11 cellular contexts compared by ENCODE assay signal in genomic region chr2:46333912-46334311, GRCh38. TPM values are rescaled to one million over a fixed set of nuclear protein-coding genes. Genes with fewer than 3 reads are reported as not detected.
A peak's percentile ranks its signal among the peaks of the same experiment; 100 is the strongest.
DNase-seq lines count a peak whose midpoint lies in the region; ATAC-seq, FAIRE-seq and TF ChIP-seq lines count a peak whose summit lies in the region.
"Had no signal": no experiment of that assay in that cellular context is flagged by ENCODE, and none has a peak within 500 bp of the region (broad histone marks: within the 10 kb centered on the region; RNA-seq: fewer than 3 reads in every experiment).

No MANE protein-coding gene starts in this region.

- no peak for FAIRE-seq in D721Med (lab: Jason Lieb, UNC)

- BruUV-seq in Caco-2 (replicated peaks; lab: Mats Ljungman, UMichigan): no TSS peak

- CTCF ChIA-PET in Caco-2 (lab: Charles Lee): interaction anchor here (0.6 kb wide), 1 partner anchor 281 kb away, joined by 3 read pairs; no protein-coding TSS in a partner anchor

- TF ChIP-seq EP300 in esophagus muscularis mucosa (IDR thresholded peaks at IDR 0.05): no peak

- H3K27ac Mint-ChIP-seq in Caco-2 (ENCODE audit: unreplicated experiment): peak overlapping the region; percentile 77
- H3K27ac Mint-ChIP-seq: stimulated activated memory B cell treated with anti-CD40 and anti-IgM and Interleukin-4, amounts not matched to agents 10 μg/mL and 1 μg/mL and 100 μg/mL, for 72 hours had no signal

- H3K36me3 ChIP-seq in Caco-2 (ENCODE audit: control insufficient read depth, insufficient read depth, low read length): no peaks in the 10 kb centered on the region
- no peaks in the 10 kb centered on the region for H3K36me3 ChIP-seq in RWPE2 (ENCODE audit: low read depth)
- peaks cover 0 to 4% (median 0%) of the 10 kb centered on the region in 4 donors for H3K36me3 ChIP-seq in esophagus muscularis mucosa

- no peak for TF ChIP-seq POLR2A in esophagus muscularis mucosa (IDR thresholded peaks at IDR 0.05; ENCODE audit: low read depth)

- H3K4me3 ChIP-seq in Caco-2 (ENCODE audit: low read depth, low read length): no peak overlapping the region
- no peak overlapping the region for H3K4me3 ChIP-seq in RWPE2 (ENCODE audit: severe bottlenecking)
- no peak overlapping the region for H3K4me3 ChIP-seq in esophagus muscularis mucosa
- H3K4me3 ChIP-seq in retinal pigment epithelial cell (ENCODE audit: low read length): no peak overlapping the region

- 96% methylated on average over 4 of the region's 4 CpGs for WGBS in esophagus muscularis mucosa

- no peaks in the 10 kb centered on the region for H3K9me3 ChIP-seq in Caco-2
- no peaks in the 10 kb centered on the region for H3K9me3 ChIP-seq in RWPE2 (ENCODE audit: severe bottlenecking)
- H3K9me3 ChIP-seq in esophagus muscularis mucosa: no peaks in the 10 kb centered on the region

- peak overlapping the region; percentile 95 for H3K27ac ChIP-seq in RWPE2 (ENCODE audit: poor library complexity, severe bottlenecking)
- H3K27ac ChIP-seq in esophagus muscularis mucosa (replicated peaks in 1 of 4): peak overlapping the region; percentile 68 to 80 (median 75)

- no peak for DNase-seq in Caco-2
- no peak for DNase-seq in RWPE2 (ENCODE audit: low spot score)
- no peak for DNase-seq in esophagus muscularis mucosa (ENCODE audit: extremely low spot score)
- DNase-seq in retinal pigment epithelial cell (ENCODE audit: low read depth): no peak
- DNase-seq in D721Med (ENCODE audit: insufficient read length, low spot score): no peak
- DNase-seq: activated CD4-positive, alpha-beta T cell treated with anti-CD3 and anti-CD28 coated beads, Interleukin-2, amount 50 U/mL, for 4 hours; GF-D8 had no signal

- H3K4me1 ChIP-seq in Caco-2: peaks cover 61% of the 10 kb centered on the region
- peaks cover 81% of the 10 kb centered on the region for H3K4me1 ChIP-seq in RWPE2 (ENCODE audit: insufficient read depth, poor library complexity, severe bottlenecking)
- peaks cover 95 to 100% (median 99%) of the 10 kb centered on the region in 4 donors for H3K4me1 ChIP-seq in esophagus muscularis mucosa

- no peaks in the 10 kb centered on the region for H3K9me3 Mint-ChIP-seq in Caco-2 (ENCODE audit: unreplicated experiment)
- H3K9me3 Mint-ChIP-seq: stimulated activated memory B cell treated with anti-CD40 and anti-IgM and Interleukin-4, amounts not matched to agents 10 μg/mL and 1 μg/mL and 100 μg/mL, for 72 hours had no signal

- H3K27me3 Mint-ChIP-seq in Caco-2 (ENCODE audit: insufficient read depth, unreplicated experiment): no peaks in the 10 kb centered on the region

- peaks cover 30% of the 10 kb centered on the region for H3K36me3 Mint-ChIP-seq in Caco-2 (ENCODE audit: insufficient read depth, unreplicated experiment)
- H3K36me3 Mint-ChIP-seq: stimulated activated memory B cell treated with anti-CD40 and anti-IgM and Interleukin-4, amounts not matched to agents 10 μg/mL and 1 μg/mL and 100 μg/mL, for 72 hours had no signal

- POLR2A ChIA-PET in Caco-2 (lab: Charles Lee): no interaction called here

- ATAC-seq in RWPE2 (ENCODE audit: low read depth) (no peak), GM18858 (IDR thresholded peaks at IDR 0.05; ENCODE audit: unreplicated experiment) (no peak), GM21528 (IDR thresholded peaks at IDR 0.05; ENCODE audit: low FRiP score, unreplicated experiment) (no peak), GM18870 (IDR thresholded peaks at IDR 0.05; ENCODE audit: unreplicated experiment) (no peak)
- ATAC-seq: stimulated activated memory B cell treated with anti-CD40 and anti-IgM and Interleukin-4, amounts not matched to agents 10 μg/mL and 1 μg/mL and 100 μg/mL, for 72 hours had no signal

- TF ChIP-seq CTCF in Caco-2 (IDR thresholded peaks at IDR 0.05; ENCODE audit: insufficient read depth in 1 of 2, low read depth in 1 of 2, low read length in 1 of 2, severe bottlenecking in 1 of 2, unreplicated experiment in 1 of 2): peak; percentile 12 to 26
- no peak for TF ChIP-seq CTCF in RWPE2 (IDR thresholded peaks at IDR 0.05; ENCODE audit: poor library complexity, severe bottlenecking)
- TF ChIP-seq CTCF in esophagus muscularis mucosa (IDR thresholded peaks at IDR 0.05): peak in 1 of 3 experiments; percentile 25
- TF ChIP-seq CTCF in retinal pigment epithelial cell (conservative IDR thresholded peaks at IDR 0.05; ENCODE audit: low read depth, low read length): peak; percentile 64
- no peak for TF ChIP-seq CTCF in D721Med (IDR thresholded peaks at IDR 0.05; ENCODE audit: insufficient read depth, missing control alignments)

- H3K27me3 ChIP-seq in Caco-2 (replicated peaks; ENCODE audit: control insufficient read depth, insufficient read depth, low read length) (no peaks in the 10 kb centered on the region), RWPE2 (ENCODE audit: insufficient read depth, poor library complexity, severe bottlenecking) (no peaks in the 10 kb centered on the region), esophagus muscularis mucosa (no peaks in the 10 kb centered on the region)

- H3K4me3 Mint-ChIP-seq in Caco-2 (ENCODE audit: unreplicated experiment): peak overlapping the region; percentile 29
- H3K4me3 Mint-ChIP-seq: stimulated activated memory B cell treated with anti-CD40 and anti-IgM and Interleukin-4, amounts not matched to agents 10 μg/mL and 1 μg/mL and 100 μg/mL, for 72 hours had no signal

- peaks cover 74% of the 10 kb centered on the region for H3K4me1 Mint-ChIP-seq in Caco-2 (ENCODE audit: low read depth, unreplicated experiment)
- H3K4me1 Mint-ChIP-seq: stimulated activated memory B cell treated with anti-CD40 and anti-IgM and Interleukin-4, amounts not matched to agents 10 μg/mL and 1 μg/mL and 100 μg/mL, for 72 hours had no signal

- intact Hi-C loops in Caco-2 (cut with micrococcal nuclease; ENCODE audit: unreplicated experiment) (no loop called here), esophagus muscularis mucosa (cut with DNase I) (no loop called here)

RNA-seq across cellular contexts. Expression of gene EPAS1, which starts 36.7 kb away (rescaled TPM):
- total RNA-seq in Caco-2 (2022): 68.1 and 77.3 TPM in 2 replicates
- 100 to 1,000 TPM; 113 to 225 (median 183) TPM for total RNA-seq in esophagus muscularis mucosa

Comparison
In these comparisons a context has a peak if more than half of its experiments do, and no peak if none do; other contexts are left out.
1. CTCF ChIP-seq: peak in Caco-2 (2 of 2) and retinal pigment epithelial cell (single experiment); none in RWPE2 (single experiment) and D721Med (single experiment).